In the genomic region with DNA sequence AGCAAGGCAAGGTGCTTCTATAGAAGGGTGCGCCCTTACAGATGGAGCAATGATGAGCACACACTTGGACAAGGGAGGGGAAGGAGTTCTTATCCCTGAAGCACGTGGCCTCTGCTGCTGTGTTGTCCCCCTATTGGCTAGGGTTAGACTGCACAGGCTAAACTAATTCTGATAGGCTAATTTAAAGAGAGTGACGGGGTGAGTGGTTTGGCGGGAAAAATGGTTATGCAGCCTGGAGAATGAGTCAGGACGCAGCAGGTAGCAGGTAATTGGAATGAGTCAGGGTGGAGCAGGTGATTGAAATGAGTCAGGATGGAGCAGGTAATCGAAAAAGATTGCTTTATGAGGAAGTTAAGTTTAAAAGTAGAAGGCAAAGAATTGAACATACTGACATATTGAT, we compare ENCODE assay signal across 2 cellular contexts.
A peak's percentile ranks its signal among the peaks of the same experiment; 100 is the strongest.
TF ChIP-seq lines count a peak whose summit lies in the region.

No MANE protein-coding gene starts in this region.

TF ChIP-seq in HCT116, 20 proteins besides CTCF, POLR2A, EP300 and RAD21:
- TF ChIP-seq SP1 (IDR thresholded peaks at IDR 0.05; ENCODE audit: low read depth), result peak; percentile 78
- TF ChIP-seq CBX3 (IDR thresholded peaks at IDR 0.05; ENCODE audit: low read depth), result peak; percentile 95
- TF ChIP-seq FOSL1 (IDR thresholded peaks at IDR 0.05; ENCODE audit: low read depth), result peak; percentile 95
- TF ChIP-seq ATF3 (IDR thresholded peaks at IDR 0.05), result 0 out of 2 replicates have a peak, but pooled peaks have one; percentile 39
- TF ChIP-seq SRF (IDR thresholded peaks at IDR 0.05; ENCODE audit: low read depth), result peak; percentile 67
- TF ChIP-seq, protein P1, sequence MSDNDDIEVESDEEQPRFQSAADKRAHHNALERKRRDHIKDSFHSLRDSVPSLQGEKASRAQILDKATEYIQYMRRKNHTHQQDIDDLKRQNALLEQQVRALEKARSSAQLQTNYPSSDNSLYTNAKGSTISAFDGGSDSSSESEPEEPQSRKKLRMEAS (IDR thresholded peaks at IDR 0.05), result peak; percentile 90
- TF ChIP-seq JUND (IDR thresholded peaks at IDR 0.05), result peak; percentile 91
- TF ChIP-seq CEBPB (IDR thresholded peaks at IDR 0.05; ENCODE audit: low read depth), result peak; percentile 47; the same call in 1 of the 2 replicates
TF ChIP-seq in HCT116: peak in this region for 8; not testable (repeated sequence) for 12.

TF ChIP-seq in H1, 55 proteins besides CTCF, POLR2A, EP300 and RAD21:
- TF ChIP-seq, protein P1 (IDR thresholded peaks at IDR 0.05), result peak; percentile 70
- TF ChIP-seq, protein P2, sequence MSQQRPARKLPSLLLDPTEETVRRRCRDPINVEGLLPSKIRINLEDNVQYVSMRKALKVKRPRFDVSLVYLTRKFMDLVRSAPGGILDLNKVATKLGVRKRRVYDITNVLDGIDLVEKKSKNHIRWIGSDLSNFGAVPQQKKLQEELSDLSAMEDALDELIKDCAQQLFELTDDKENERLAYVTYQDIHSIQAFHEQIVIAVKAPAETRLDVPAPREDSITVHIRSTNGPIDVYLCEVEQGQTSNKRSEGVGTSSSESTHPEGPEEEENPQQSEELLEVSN (IDR thresholded peaks at IDR 0.05), result peak; percentile 86
